ENCODE assay signal across 8 cellular contexts in genomic region chr3:107235923-107236315, GRCh38.
A peak's percentile ranks its signal among the peaks of the same experiment; 100 is the strongest.
DNase-seq lines count a peak whose midpoint lies in the region; ATAC-seq, FAIRE-seq and TF ChIP-seq lines count a peak whose summit lies in the region.

No MANE protein-coding gene starts in this region.

- CTCF ChIA-PET in CD8-positive, alpha-beta memory T cell (lab: Charles Lee): interaction anchor here (0.6 to 4.2 kb wide), 19 partner anchors 10 to 1242 kb away, joined by 3 to 17 read pairs (median 4); no protein-coding TSS in a partner anchor
- CTCF ChIA-PET in endothelial cell of umbilical vein (lab: Charles Lee): interaction anchor here (0.6 to 7.2 kb wide), 50 partner anchors 9 to 1679 kb away, joined by 3 to 82 read pairs (median 5); no protein-coding TSS in a partner anchor

- H3K36me3 ChIP-seq in CD8-positive, alpha-beta memory T cell (ENCODE audit: insufficient read depth, low read length): no peaks in the 10 kb centered on the region
- H3K36me3 ChIP-seq in endothelial cell of umbilical vein (ENCODE audit: control insufficient read depth in 2 of 2, extremely low read depth in 1 of 2, insufficient read depth in 2 of 2, low read length in 2 of 2): no peaks in the 10 kb centered on the region
- no peaks in the 10 kb centered on the region for H3K36me3 ChIP-seq in suprapubic skin

- no peaks in the 10 kb centered on the region for H3K9me1 ChIP-seq in endothelial cell of umbilical vein (replicated peaks; ENCODE audit: control insufficient read depth, extremely low read depth, insufficient read depth, low read length)

- H3K4me2 ChIP-seq in endothelial cell of umbilical vein (ENCODE audit: insufficient read depth, low read length): peak overlapping the region; percentile 94

- no peak for TF ChIP-seq EP300 in suprapubic skin (IDR thresholded peaks at IDR 0.05)

- peaks cover 7% of the 10 kb centered on the region for H3K4me1 ChIP-seq in CD8-positive, alpha-beta memory T cell (ENCODE audit: insufficient read depth, low read length)
- H3K4me1 ChIP-seq in endothelial cell of umbilical vein (ENCODE audit: control insufficient read depth, extremely low read depth, insufficient read depth, low read length): no peaks in the 10 kb centered on the region
- H3K4me1 ChIP-seq in suprapubic skin: peaks cover 10% of the 10 kb centered on the region

- H3K9me3 ChIP-seq in CD8-positive, alpha-beta memory T cell (ENCODE audit: low read length): no peaks in the 10 kb centered on the region
- H3K9me3 ChIP-seq in endothelial cell of umbilical vein (replicated peaks; ENCODE audit: control insufficient read depth, insufficient read depth, low read length) (no peaks in the 10 kb centered on the region), suprapubic skin (no peaks in the 10 kb centered on the region)

- no peak overlapping the region for H3K27ac Mint-ChIP-seq in CD8-positive, alpha-beta memory T cell

- H2AFZ ChIP-seq in endothelial cell of umbilical vein (ENCODE audit: low read depth, low read length): peak overlapping the region; percentile 87

- peak overlapping the region in 6 of 7 donors; percentile 15 to 58 (median 40) for H3K4me3 Mint-ChIP-seq in CD8-positive, alpha-beta memory T cell

- no peaks in the 10 kb centered on the region for H3K27me3 ChIP-seq in CD8-positive, alpha-beta memory T cell (ENCODE audit: insufficient read depth, low read length, poor library complexity, severe bottlenecking)
- H3K27me3 ChIP-seq in endothelial cell of umbilical vein (ENCODE audit: control insufficient read depth in 2 of 2, insufficient read depth in 2 of 2, low read length in 2 of 2): no peaks in the 10 kb centered on the region
- no peaks in the 10 kb centered on the region for H3K27me3 ChIP-seq in suprapubic skin

- H4K20me1 ChIP-seq in endothelial cell of umbilical vein (replicated peaks; ENCODE audit: control insufficient read depth, extremely low read depth, insufficient read depth, low read length): no peaks in the 10 kb centered on the region

- BruUV-seq in endothelial cell of umbilical vein (replicated peaks; lab: Mats Ljungman, UMichigan): no TSS peak

- TF ChIP-seq CTCF in endothelial cell of umbilical vein (IDR thresholded peaks at IDR 0.05; ENCODE audit: extremely low read depth in 1 of 2, insufficient read depth in 1 of 2, low read depth in 1 of 2, low read length in 2 of 2): peak; percentile 63 to 74
- TF ChIP-seq CTCF in suprapubic skin (IDR thresholded peaks at IDR 0.05): peak; percentile 70 to 98

- H3K36me3 Mint-ChIP-seq in CD8-positive, alpha-beta memory T cell: peaks cover 0 to 1% (median 0%) of the 10 kb centered on the region in 3 donors

- H3K79me2 ChIP-seq in endothelial cell of umbilical vein (ENCODE audit: control insufficient read depth, insufficient read depth, low read length): no peaks in the 10 kb centered on the region

- dilution Hi-C loops in endothelial cell of umbilical vein (cut with MboI; ENCODE audit: extremely low pct_ligation_motif_present, low sequenced_read_pairs): no loop called here

- H3K9me3 Mint-ChIP-seq in CD8-positive, alpha-beta memory T cell: no peaks in the 10 kb centered on the region

- ATAC-seq in GM19043 (IDR thresholded peaks at IDR 0.05; ENCODE audit: low read depth, unreplicated experiment) (peak; percentile 56), HG03439 (IDR thresholded peaks at IDR 0.05; ENCODE audit: unreplicated experiment) (peak; percentile 70)

- 0% methylated on average over 5 of the region's 5 CpGs for WGBS in suprapubic skin

- POLR2A ChIA-PET in CD8-positive, alpha-beta memory T cell (lab: Charles Lee): no interaction called here
- POLR2A ChIA-PET in endothelial cell of umbilical vein (lab: Charles Lee): no interaction called here

- H3K4me1 Mint-ChIP-seq in CD8-positive, alpha-beta memory T cell: peaks cover 8 to 21% (median 17%) of the 10 kb centered on the region in 3 donors

- no peak overlapping the region for H3K4me3 ChIP-seq in CD8-positive, alpha-beta memory T cell (ENCODE audit: low read length)
- H3K4me3 ChIP-seq in endothelial cell of umbilical vein (replicated peaks in 1 of 3; ENCODE audit: insufficient read depth in 1 of 3, low read depth in 1 of 3, low read length in 3 of 3) (peak overlapping the region; percentile 28 to 86 (median 53)), suprapubic skin (peak overlapping the region; percentile 53)

- H3K27ac ChIP-seq in CD8-positive, alpha-beta memory T cell (ENCODE audit: low read depth, low read length): no peak overlapping the region
- H3K27ac ChIP-seq in endothelial cell of umbilical vein (ENCODE audit: insufficient read depth, low read depth, low read length) (no peak overlapping the region), suprapubic skin (peak overlapping the region; percentile 46)

- H3K27me3 Mint-ChIP-seq in CD8-positive, alpha-beta memory T cell: peaks cover 0 to 1% of the 10 kb centered on the region in 2 donors

- H3K9ac ChIP-seq in endothelial cell of umbilical vein (replicated peaks; ENCODE audit: extremely low read depth, insufficient read depth, low read length): peak overlapping the region; percentile 66

- no peak for TF ChIP-seq POLR2A in endothelial cell of umbilical vein (IDR thresholded peaks at IDR 0.05; ENCODE audit: low read depth, low read length)
- TF ChIP-seq POLR2A in suprapubic skin (IDR thresholded peaks at IDR 0.05): no peak

- DNase-seq in CD8-positive, alpha-beta memory T cell: peak in 4 of 5 donors; percentile 28 to 64 (median 58)
- DNase-seq in NCI-H460 (ENCODE audit: extremely low read depth, low read depth): peak; percentile 60
- DNase-seq in activated CD4-positive, alpha-beta T cell treated with anti-CD3 and anti-CD28 coated beads, Interleukin-2, amount 50 U/mL, for 1 hour: peak; percentile 30
- DNase-seq in endothelial cell of umbilical vein (ENCODE audit: low read depth, low spot score): peak; percentile 88
- DNase-seq in midbrain (lab: John Stamatoyannopoulos, UW): peak; percentile 93
- no peak for DNase-seq in suprapubic skin (ENCODE audit: low spot score in 2 of 2)

- intact Hi-C loops in endothelial cell of umbilical vein (cut with micrococcal nuclease): loop anchor here (1.0 to 10.0 kb wide), 11 partner anchors 30 to 1316 kb away; partner anchors contain the start of gene IFT57

- FAIRE-seq in endothelial cell of umbilical vein (lab: Jason Lieb, UNC): peak; percentile 91

TF ChIP-seq in endothelial cell of umbilical vein, 7 proteins besides CTCF, POLR2A, EP300 and RAD21:
- no peak for TF ChIP-seq FOS (IDR thresholded peaks at IDR 0.05; ENCODE audit: borderline replicate concordance, insufficient read depth, low read length)
- TF ChIP-seq JUN (IDR thresholded peaks at IDR 0.05; ENCODE audit: borderline replicate concordance, insufficient read depth, insufficient read length, low read depth): peak; percentile 8
- TF ChIP-seq EZH2 (IDR thresholded peaks at IDR 0.05; ENCODE audit: borderline replicate concordance, low read depth, low read length, severe bottlenecking): no peak
- TF ChIP-seq MYC (IDR thresholded peaks at IDR 0.05; ENCODE audit: low read depth, low read length): no peak
- TF ChIP-seq, protein P1, sequence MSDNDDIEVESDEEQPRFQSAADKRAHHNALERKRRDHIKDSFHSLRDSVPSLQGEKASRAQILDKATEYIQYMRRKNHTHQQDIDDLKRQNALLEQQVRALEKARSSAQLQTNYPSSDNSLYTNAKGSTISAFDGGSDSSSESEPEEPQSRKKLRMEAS (IDR thresholded peaks at IDR 0.05; ENCODE audit: insufficient read depth, insufficient read length): no peak

Comparison
In these comparisons a context has a peak if more than half of its experiments do, and no peak if none do; other contexts are left out.
1. DNase-seq: peak in CD8-positive, alpha-beta memory T cell (4 of 5), NCI-H460 (single experiment), activated CD4-positive, alpha-beta T cell treated with anti-CD3 and anti-CD28 coated beads, Interleukin-2, amount 50 U/mL, for 1 hour (single experiment), endothelial cell of umbilical vein (single experiment) and midbrain (single experiment); none in suprapubic skin (0 of 2).